Comparison of ENCODE assay signal across 1 cellular context in genomic region chr20:63538204-63539091, GRCh38.
TF ChIP-seq lines count a peak whose summit lies in the region.

No MANE protein-coding gene starts in this region.

TF ChIP-seq in K562, 482 proteins besides CTCF, POLR2A, EP300 and RAD21:
- TF ChIP-seq ZKSCAN3 (CRISPR knock-in tag; IDR thresholded peaks at IDR 0.05) (no peak), ILF3 (IDR thresholded peaks at IDR 0.05; ENCODE audit: borderline replicate concordance) (no peak), SRF (CRISPR knock-in tag; IDR thresholded peaks at IDR 0.05) (0 out of 4 replicates have a peak, but pooled peaks of 1 of the 2 experiments have one; percentile 7), ZNF507 (tag; conservative IDR thresholded peaks at IDR 0.05) (no peak), RBFOX2 (IDR thresholded peaks at IDR 0.05; ENCODE audit: low read depth, low read length) (no peak), PRMT5 (CRISPR knock-in tag; IDR thresholded peaks at IDR 0.05) (no peak), GATA2 (CRISPR knock-in tag; IDR thresholded peaks at IDR 0.05) (no peak), ZBTB11 (CRISPR knock-in tag; IDR thresholded peaks at IDR 0.05) (peak in 1 of 3 experiments; percentile 57; a peak in 2 of 6 replicates), CBX5 (IDR thresholded peaks at IDR 0.05; ENCODE audit: borderline replicate concordance, low read depth) (no peak), MNT (conservative IDR thresholded peaks at IDR 0.05) (0 out of 4 replicates have a peak, but pooled peaks of 1 of the 2 experiments have one; percentile 10), ZKSCAN1 (IDR thresholded peaks at IDR 0.05; ENCODE audit: low read depth, low read length) (0 out of 2 replicates have a peak, but pooled peaks have one; percentile 3), EHMT2 (IDR thresholded peaks at IDR 0.05) (no peak), RBM25 (IDR thresholded peaks at IDR 0.05; ENCODE audit: low read depth, low read length, severe bottlenecking) (no peak), KDM5B (IDR thresholded peaks at IDR 0.05; ENCODE audit: insufficient replicate concordance, low read depth, low read length) (no peak), SIN3A (IDR thresholded peaks at IDR 0.05; ENCODE audit: borderline replicate concordance in 2 of 2, control insufficient read depth in 1 of 2, low read depth in 2 of 2, low read length in 2 of 2) (no peak), CEBPG (CRISPR knock-in tag; IDR thresholded peaks at IDR 0.05) (no peak), CEBPG (tag; conservative IDR thresholded peaks at IDR 0.05 in 1 of 2, IDR thresholded peaks at IDR 0.05 in 1 of 2) (no peak), CTCFL (IDR thresholded peaks at IDR 0.05; ENCODE audit: borderline replicate concordance, insufficient read depth, low read depth, low read length, poor library complexity, severe bottlenecking) (peak; percentile 76), HOMEZ (CRISPR knock-in tag; IDR thresholded peaks at IDR 0.05) (no peak), MTA3 (IDR thresholded peaks at IDR 0.05; ENCODE audit: borderline replicate concordance) (no peak)
- TF ChIP-seq, protein P1, sequence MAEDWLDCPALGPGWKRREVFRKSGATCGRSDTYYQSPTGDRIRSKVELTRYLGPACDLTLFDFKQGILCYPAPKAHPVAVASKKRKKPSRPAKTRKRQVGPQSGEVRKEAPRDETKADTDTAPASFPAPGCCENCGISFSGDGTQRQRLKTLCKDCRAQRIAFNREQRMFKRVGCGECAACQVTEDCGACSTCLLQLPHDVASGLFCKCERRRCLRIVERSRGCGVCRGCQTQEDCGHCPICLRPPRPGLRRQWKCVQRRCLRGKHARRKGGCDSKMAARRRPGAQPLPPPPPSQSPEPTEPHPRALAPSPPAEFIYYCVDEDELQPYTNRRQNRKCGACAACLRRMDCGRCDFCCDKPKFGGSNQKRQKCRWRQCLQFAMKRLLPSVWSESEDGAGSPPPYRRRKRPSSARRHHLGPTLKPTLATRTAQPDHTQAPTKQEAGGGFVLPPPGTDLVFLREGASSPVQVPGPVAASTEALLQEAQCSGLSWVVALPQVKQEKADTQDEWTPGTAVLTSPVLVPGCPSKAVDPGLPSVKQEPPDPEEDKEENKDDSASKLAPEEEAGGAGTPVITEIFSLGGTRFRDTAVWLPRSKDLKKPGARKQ (CRISPR knock-in tag; IDR thresholded peaks at IDR 0.05) = no peak
- TF ChIP-seq, protein P2, sequence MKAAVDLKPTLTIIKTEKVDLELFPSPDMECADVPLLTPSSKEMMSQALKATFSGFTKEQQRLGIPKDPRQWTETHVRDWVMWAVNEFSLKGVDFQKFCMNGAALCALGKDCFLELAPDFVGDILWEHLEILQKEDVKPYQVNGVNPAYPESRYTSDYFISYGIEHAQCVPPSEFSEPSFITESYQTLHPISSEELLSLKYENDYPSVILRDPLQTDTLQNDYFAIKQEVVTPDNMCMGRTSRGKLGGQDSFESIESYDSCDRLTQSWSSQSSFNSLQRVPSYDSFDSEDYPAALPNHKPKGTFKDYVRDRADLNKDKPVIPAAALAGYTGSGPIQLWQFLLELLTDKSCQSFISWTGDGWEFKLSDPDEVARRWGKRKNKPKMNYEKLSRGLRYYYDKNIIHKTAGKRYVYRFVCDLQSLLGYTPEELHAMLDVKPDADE (conservative IDR thresholded peaks at IDR 0.05; ENCODE audit: control insufficient read depth, low read depth, low read length) = 0 out of 2 replicates have a peak, but pooled peaks have one; percentile 24
- TF ChIP-seq, protein P3, sequence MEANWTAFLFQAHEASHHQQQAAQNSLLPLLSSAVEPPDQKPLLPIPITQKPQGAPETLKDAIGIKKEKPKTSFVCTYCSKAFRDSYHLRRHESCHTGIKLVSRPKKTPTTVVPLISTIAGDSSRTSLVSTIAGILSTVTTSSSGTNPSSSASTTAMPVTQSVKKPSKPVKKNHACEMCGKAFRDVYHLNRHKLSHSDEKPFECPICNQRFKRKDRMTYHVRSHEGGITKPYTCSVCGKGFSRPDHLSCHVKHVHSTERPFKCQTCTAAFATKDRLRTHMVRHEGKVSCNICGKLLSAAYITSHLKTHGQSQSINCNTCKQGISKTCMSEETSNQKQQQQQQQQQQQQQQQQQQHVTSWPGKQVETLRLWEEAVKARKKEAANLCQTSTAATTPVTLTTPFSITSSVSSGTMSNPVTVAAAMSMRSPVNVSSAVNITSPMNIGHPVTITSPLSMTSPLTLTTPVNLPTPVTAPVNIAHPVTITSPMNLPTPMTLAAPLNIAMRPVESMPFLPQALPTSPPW (CRISPR knock-in tag; IDR thresholded peaks at IDR 0.05) = peak; percentile 80
